8 cellular contexts compared by ENCODE assay signal in the genomic region with DNA sequence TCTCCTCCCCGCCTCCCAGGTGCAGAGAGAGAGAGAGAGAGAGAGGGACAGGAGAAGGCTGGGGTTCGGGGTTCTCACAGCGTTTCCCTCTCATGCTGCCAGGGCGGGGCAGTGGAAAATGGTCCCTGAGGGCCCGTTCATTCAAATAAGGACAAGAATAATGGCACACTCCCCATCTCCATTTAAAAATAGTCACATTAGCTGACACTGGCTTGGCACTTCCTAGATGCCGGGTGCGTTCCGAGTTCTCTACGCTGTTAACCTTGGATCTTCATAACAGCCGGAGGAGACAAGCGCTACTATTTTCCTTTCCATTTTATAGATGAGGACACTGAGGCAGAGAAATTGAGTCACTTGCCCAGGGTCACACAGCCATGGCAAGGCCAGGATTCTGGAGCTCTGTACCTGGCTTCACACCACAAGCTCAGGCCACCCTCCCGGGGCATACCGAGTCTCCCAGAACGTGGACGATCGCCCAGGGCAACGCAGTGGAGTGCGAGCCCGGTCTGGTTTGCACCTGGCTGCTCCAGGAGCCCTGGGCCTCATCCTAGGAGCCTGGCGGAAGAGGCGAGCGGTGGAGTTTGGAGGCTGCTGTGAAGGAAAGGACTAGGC. TPM values are rescaled to one million over a fixed set of nuclear protein-coding genes. Genes with fewer than 3 reads are reported as not detected.
A peak's percentile ranks its signal among the peaks of the same experiment; 100 is the strongest.
DNase-seq lines count a peak whose midpoint lies in the region; ATAC-seq and TF ChIP-seq lines count a peak whose summit lies in the region.

No MANE protein-coding gene starts in this region.

- DNase-seq in A673 (ENCODE audit: low spot score) = no peak
- DNase-seq in cardiac fibroblast (ENCODE audit: low read depth in 2 of 2) = no peak
- no peak for DNase-seq in mucosa of descending colon
- DNase-seq in OCI-M2 (lab: John Stamatoyannopoulos, UW; ENCODE audit: unreplicated experiment) = no peak
- DNase-seq in H4 (ENCODE audit: low spot score) = no peak
- no peak for DNase-seq in NCI-H748 treated with DMSO at 0.1 percent for 48 hours (lab: John Stamatoyannopoulos, UW)

- H3K27me3 ChIP-seq in A673 (replicated peaks; ENCODE audit: insufficient read depth, low read depth, low read length, poor library complexity) = no peaks in the 10 kb centered on the region

- H3K4me3 ChIP-seq in A673 (ENCODE audit: low read depth, low read length, poor library complexity, severe bottlenecking) = peak overlapping the region; percentile 91
- peak overlapping the region; percentile 65 to 74 for H3K4me3 ChIP-seq in cardiac fibroblast (replicated peaks in 1 of 2; ENCODE audit: low read depth in 2 of 2, low read length in 2 of 2)
- H3K4me3 ChIP-seq in mucosa of descending colon = peak overlapping the region; percentile 24

- no peaks in the 10 kb centered on the region for H3K36me3 ChIP-seq in A673 (ENCODE audit: insufficient read depth, low read length, poor library complexity, severe bottlenecking)
- no peaks in the 10 kb centered on the region for H3K36me3 ChIP-seq in mucosa of descending colon (ENCODE audit: low read depth)

- H3K27ac ChIP-seq in A673 (ENCODE audit: low read depth, low read length, poor library complexity, severe bottlenecking) = no peak overlapping the region

- ATAC-seq in HG03196 (IDR thresholded peaks at IDR 0.05; ENCODE audit: unreplicated experiment) (peak; percentile 7), mucosa of descending colon (no peak), HG02759 (IDR thresholded peaks at IDR 0.05; ENCODE audit: unreplicated experiment) (no peak)

- POLR2A ChIA-PET in A673 (lab: Charles Lee; ENCODE audit: low non-redundant PET) = interaction anchor here (0.5 to 1.0 kb wide), 3 partner anchors 34 to 198 kb away, joined by 3 read pairs; no protein-coding TSS in a partner anchor

- no peaks in the 10 kb centered on the region for H3K9me3 ChIP-seq in A673 (ENCODE audit: low read depth, low read length, poor library complexity, severe bottlenecking)
- H3K9me3 ChIP-seq in mucosa of descending colon = no peaks in the 10 kb centered on the region

- CTCF ChIA-PET in A673 (lab: Charles Lee) = interaction anchor here (0.6 kb wide), 1 partner anchor 22 kb away, joined by 5 read pairs; no protein-coding TSS in a partner anchor

- BruUV-seq in A673 (replicated peaks; lab: Mats Ljungman, UMichigan) = no TSS peak

- intact Hi-C loops in A673 (cut with micrococcal nuclease; ENCODE audit: unreplicated experiment) = loop anchor here (2.0 to 5.0 kb wide), 3 partner anchors 31 to 66 kb away; no protein-coding TSS in a partner anchor
- intact Hi-C loops in mucosa of descending colon (cut with DNase I, micrococcal nuclease) = loop anchor here in 1 of 2 donors (10.0 kb wide), 1 partner anchor 53 kb away; no protein-coding TSS in a partner anchor

- TF ChIP-seq CTCF in A673 (conservative IDR thresholded peaks at IDR 0.05; ENCODE audit: low read depth, low read length) (no peak), cardiac fibroblast (IDR thresholded peaks at IDR 0.05; ENCODE audit: low read depth, low read length) (no peak), mucosa of descending colon (IDR thresholded peaks at IDR 0.05) (no peak)

- peaks cover 18% of the 10 kb centered on the region for H3K4me1 ChIP-seq in A673 (ENCODE audit: insufficient read depth, low read length, poor library complexity, severe bottlenecking)
- H3K4me1 ChIP-seq in mucosa of descending colon (ENCODE audit: low read depth) = peaks cover 24% of the 10 kb centered on the region

RNA-seq across cellular contexts. Expression of gene SLC6A6, which starts 0.6 kb away (rescaled TPM):
- total RNA-seq in A673 (2021) = 48.8 and 55.1 TPM in 2 replicates
- total RNA-seq in mucosa of descending colon = 10 to 100 TPM in 2 of 3 donors, 1 to 10 TPM in 1; 4.4 to 11.2 (median 10.5) TPM
- total RNA-seq in H4 (2014; rRNA removed; shearing (Covaris generic)) = 24.4 and 29.8 TPM in 2 replicates

Comparison
In these comparisons a context has a peak if more than half of its experiments do, and no peak if none do; other contexts are left out.
1. H3K4me3 ChIP-seq: peak in every context shown above with its lines; median percentile 91 in A673; 70 in cardiac fibroblast; 24 in mucosa of descending colon.